1 cellular context compared by ENCODE assay signal in the genomic region with DNA sequence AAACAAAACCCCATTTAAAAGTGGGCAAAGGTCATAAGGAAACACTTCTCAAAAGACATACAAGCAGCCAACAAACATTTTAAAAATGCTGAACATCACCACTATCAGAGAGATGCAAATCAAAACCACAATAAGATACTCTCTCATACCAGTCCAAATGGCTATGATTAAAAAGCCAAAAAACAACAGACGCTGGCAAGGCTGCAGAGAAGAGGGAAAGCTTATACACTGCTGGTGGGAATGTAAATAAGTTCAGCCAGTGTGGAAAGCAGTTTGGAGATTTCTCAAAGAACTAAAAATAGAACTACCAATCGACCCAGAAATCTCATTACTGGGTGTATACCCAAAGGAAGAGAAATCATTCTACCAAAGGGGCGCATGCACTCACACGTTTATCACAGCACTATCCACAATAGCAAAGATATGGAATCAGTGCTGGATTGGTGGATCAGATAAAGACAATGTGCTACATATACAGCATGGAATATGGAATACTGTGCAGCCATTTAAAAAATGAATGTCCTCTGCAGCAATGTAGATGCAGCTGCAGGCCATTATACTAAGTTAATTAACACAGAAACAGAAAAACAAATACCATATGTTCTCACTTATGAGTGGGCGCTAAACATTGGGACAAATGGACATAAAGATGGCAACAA.
TF ChIP-seq lines count a peak whose summit lies in the region.

No MANE protein-coding gene starts in this region.

TF ChIP-seq in IMR-90, 13 proteins besides CTCF, POLR2A, EP300 and RAD21 (continued from another document):
- TF ChIP-seq, protein P1, sequence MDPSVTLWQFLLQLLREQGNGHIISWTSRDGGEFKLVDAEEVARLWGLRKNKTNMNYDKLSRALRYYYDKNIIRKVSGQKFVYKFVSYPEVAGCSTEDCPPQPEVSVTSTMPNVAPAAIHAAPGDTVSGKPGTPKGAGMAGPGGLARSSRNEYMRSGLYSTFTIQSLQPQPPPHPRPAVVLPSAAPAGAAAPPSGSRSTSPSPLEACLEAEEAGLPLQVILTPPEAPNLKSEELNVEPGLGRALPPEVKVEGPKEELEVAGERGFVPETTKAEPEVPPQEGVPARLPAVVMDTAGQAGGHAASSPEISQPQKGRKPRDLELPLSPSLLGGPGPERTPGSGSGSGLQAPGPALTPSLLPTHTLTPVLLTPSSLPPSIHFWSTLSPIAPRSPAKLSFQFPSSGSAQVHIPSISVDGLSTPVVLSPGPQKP (IDR thresholded peaks at IDR 0.05; ENCODE audit: borderline replicate concordance, low read depth, low read length), result no peak
- TF ChIP-seq NFE2L2 (IDR thresholded peaks at IDR 0.05; ENCODE audit: low read depth, low read length) (no peak), RCOR1 (IDR thresholded peaks at IDR 0.05; ENCODE audit: insufficient replicate concordance, low read length) (no peak), CEBPB (IDR thresholded peaks at IDR 0.05; ENCODE audit: low read depth, low read length) (no peak), BHLHE40 (IDR thresholded peaks at IDR 0.05; ENCODE audit: low read depth, low read length) (no peak), MAZ (IDR thresholded peaks at IDR 0.05; ENCODE audit: borderline replicate concordance, low read depth, low read length) (no peak), MXI1 (IDR thresholded peaks at IDR 0.05; ENCODE audit: borderline replicate concordance, low read depth, low read length) (no peak)
